9 cellular contexts compared by ENCODE assay signal in the genomic region with DNA sequence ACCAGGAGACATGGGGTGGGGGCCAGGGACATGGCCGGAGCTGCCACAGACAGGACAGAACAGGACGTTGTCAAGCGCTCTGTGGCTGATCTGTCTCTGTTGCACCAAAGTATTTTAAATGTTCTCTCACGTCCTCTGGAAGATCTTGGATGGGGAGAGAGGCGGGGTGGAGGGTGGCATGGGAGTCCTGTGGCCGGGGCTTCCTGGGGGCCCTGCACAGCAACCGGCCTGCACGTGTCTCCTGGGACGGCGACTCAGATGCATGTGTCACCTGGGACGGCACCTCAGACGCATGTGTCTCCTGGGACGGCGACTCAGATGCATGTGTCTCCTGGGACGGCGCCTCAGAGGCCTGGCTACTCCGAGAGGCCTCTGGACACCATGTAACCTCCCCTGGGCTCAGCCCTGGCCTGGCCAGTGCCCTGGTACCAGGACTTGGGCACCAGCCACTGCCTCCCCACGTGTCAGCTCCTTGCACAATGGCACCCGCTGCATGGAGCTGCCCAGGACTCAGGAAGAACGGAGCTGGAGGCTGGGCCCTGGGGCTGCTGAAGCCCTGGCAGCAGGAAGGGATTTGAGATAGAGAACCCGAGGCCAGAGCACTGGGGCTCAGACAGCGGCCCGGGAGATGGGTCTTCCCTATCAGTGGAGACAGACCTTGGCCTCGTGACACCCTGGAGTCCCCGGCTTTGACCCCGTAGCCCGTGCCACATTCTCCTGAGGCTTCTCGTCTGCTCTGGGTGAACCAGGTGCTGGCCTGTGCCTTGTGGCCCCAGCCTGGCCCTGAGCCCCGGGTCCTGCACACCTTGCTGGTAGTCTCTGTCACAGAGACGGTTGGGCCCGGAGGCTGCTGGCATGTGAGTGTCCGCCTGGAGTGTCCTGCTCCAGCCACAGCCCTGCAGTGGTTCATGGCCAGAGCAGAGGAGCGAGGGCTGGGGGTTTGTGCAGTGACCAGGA. TPM values are rescaled to one million over a fixed set of nuclear protein-coding genes. Genes with fewer than 3 reads are reported as not detected.
A peak's percentile ranks its signal among the peaks of the same experiment; 100 is the strongest.
DNase-seq lines count a peak whose midpoint lies in the region; ATAC-seq, FAIRE-seq and TF ChIP-seq lines count a peak whose summit lies in the region.
"Had no signal": no experiment of that assay in that cellular context is flagged by ENCODE, and none has a peak within 500 bp of the region (broad histone marks: within the 10 kb centered on the region; RNA-seq: fewer than 3 reads in every experiment).

No MANE protein-coding gene starts in this region.

- H3K9ac ChIP-seq in MM.1S (ENCODE audit: low read length): no peak overlapping the region
- no peak overlapping the region for H3K9ac ChIP-seq in endodermal cell (ENCODE audit: extremely low read depth, low read length, poor library complexity, severe bottlenecking)
- H3K9ac ChIP-seq in neuronal stem cell (ENCODE audit: low read depth, low read length, poor library complexity): no peak overlapping the region

- no peak overlapping the region for H3K27ac ChIP-seq in MM.1S (ENCODE audit: low read length)
- no peak overlapping the region for H3K27ac ChIP-seq in endodermal cell (ENCODE audit: low read depth, low read length)
- no peak overlapping the region for H3K27ac ChIP-seq in neuronal stem cell (replicated peaks; ENCODE audit: low read length)
- no peak overlapping the region for H3K27ac ChIP-seq in OCI-LY7 (ENCODE audit: low read depth, low read length, poor library complexity, severe bottlenecking)

- H3K36me3 Mint-ChIP-seq in endodermal cell (ENCODE audit: low read depth): no peaks in the 10 kb centered on the region

- intact Hi-C loops in OCI-LY7 (cut with micrococcal nuclease; ENCODE audit: unreplicated experiment): loop anchor here (1.0 to 5.0 kb wide), 3 partner anchors 39 to 263 kb away; partner anchors contain the start of gene PCBP3

- no peaks in the 10 kb centered on the region for H3K4me1 ChIP-seq in MM.1S (ENCODE audit: low read length)
- H3K4me1 ChIP-seq in endodermal cell (ENCODE audit: control insufficient read depth, insufficient read depth, low read length): no peaks in the 10 kb centered on the region
- H3K4me1 ChIP-seq in neuronal stem cell (ENCODE audit: control insufficient read depth in 2 of 2, insufficient read depth in 1 of 2, low read depth in 1 of 2, low read length in 2 of 2): peaks cover 2 to 10% of the 10 kb centered on the region in 2 donors
- peaks cover 11% of the 10 kb centered on the region for H3K4me1 ChIP-seq in OCI-LY7 (ENCODE audit: insufficient read depth, low read length, poor library complexity, severe bottlenecking)

- no TSS peak for BruUV-seq in OCI-LY7 (replicated peaks; lab: Mats Ljungman, UMichigan)

- TF ChIP-seq CTCF in MM.1S (IDR thresholded peaks at IDR 0.05; ENCODE audit: low read length) (no peak), endodermal cell (conservative IDR thresholded peaks at IDR 0.05) (no peak), omental fat pad (IDR thresholded peaks at IDR 0.05) (no peak), OCI-LY7 (conservative IDR thresholded peaks at IDR 0.05; ENCODE audit: low read length) (no peak)

- H2AK5ac ChIP-seq in neuronal stem cell (ENCODE audit: low read depth, low read length): peak overlapping the region; percentile 38

- peaks cover 2% of the 10 kb centered on the region for H3K79me1 ChIP-seq in neuronal stem cell (ENCODE audit: low read depth, low read length)

- no peak overlapping the region for H2AFZ ChIP-seq in MM.1S (ENCODE audit: low read length)
- no peak overlapping the region for H2AFZ ChIP-seq in neuronal stem cell (ENCODE audit: low read length)
- no peak overlapping the region for H2AFZ ChIP-seq in OCI-LY7 (ENCODE audit: low read length)

- H3K4me3 ChIP-seq in MM.1S (ENCODE audit: low read length) (no peak overlapping the region), endodermal cell (ENCODE audit: low read length) (no peak overlapping the region), neuronal stem cell (ENCODE audit: low read length in 2 of 2) (no peak overlapping the region), OCI-LY7 (ENCODE audit: low read depth, low read length, poor library complexity, severe bottlenecking) (no peak overlapping the region)

- H3K36me3 ChIP-seq in MM.1S (replicated peaks; ENCODE audit: insufficient read depth, low read length) (no peaks in the 10 kb centered on the region), endodermal cell (ENCODE audit: control insufficient read depth, insufficient read depth, low read length) (no peaks in the 10 kb centered on the region), neuronal stem cell (replicated peaks in 1 of 2; ENCODE audit: control insufficient read depth in 2 of 2, insufficient read depth in 2 of 2, low read length in 2 of 2) (no peaks in the 10 kb centered on the region), OCI-LY7 (ENCODE audit: insufficient read depth, low read length) (no peaks in the 10 kb centered on the region)

- no peaks in the 10 kb centered on the region for H3K9me3 ChIP-seq in MM.1S (replicated peaks; ENCODE audit: insufficient read depth, low read length)
- H3K9me3 ChIP-seq in endodermal cell (ENCODE audit: control insufficient read depth, low read length): no peaks in the 10 kb centered on the region
- H3K9me3 ChIP-seq in neuronal stem cell (replicated peaks in 1 of 2; ENCODE audit: control insufficient read depth in 2 of 2, insufficient read depth in 1 of 2, low read depth in 1 of 2, low read length in 2 of 2): no peaks in the 10 kb centered on the region
- H3K9me3 ChIP-seq in OCI-LY7 (ENCODE audit: low read length): no peaks in the 10 kb centered on the region

- H3F3A ChIP-seq in MM.1S (ENCODE audit: insufficient read depth, low read length): peaks cover 6% of the 10 kb centered on the region; the same call in 1 of the 2 replicates

- POLR2A ChIA-PET in OCI-LY7 (lab: Charles Lee): no interaction called here

- no peaks in the 10 kb centered on the region for H3K9me3 Mint-ChIP-seq in endodermal cell

- 93 to 94% methylated on average over 32 to 33 of the region's 33 CpGs for WGBS in endodermal cell (ENCODE audit: insufficient coverage in 1 of 2, insufficient read length in 1 of 2), 2 experiments
- WGBS in neuronal stem cell (ENCODE audit: extremely low coverage in 2 of 2, insufficient read length in 2 of 2, insufficient replicate concordance in 1 of 2), 2 donors: no CpG with 5 or more reads among the region's 33 CpGs

- H4K8ac ChIP-seq in neuronal stem cell (ENCODE audit: low read depth, low read length): no peak overlapping the region

- H3K27me3 ChIP-seq in MM.1S (replicated peaks; ENCODE audit: insufficient read depth, low read length): peaks cover 57% of the 10 kb centered on the region
- no peaks in the 10 kb centered on the region for H3K27me3 ChIP-seq in endodermal cell (ENCODE audit: control insufficient read depth, insufficient read depth, low read length, poor library complexity, severe bottlenecking)
- peaks cover 0 to 30% (median 0%) of the 10 kb centered on the region in 3 experiments for H3K27me3 ChIP-seq in neuronal stem cell (ENCODE audit: control insufficient read depth in 3 of 3, insufficient read depth in 3 of 3, low read depth in 1 of 3, low read length in 3 of 3)

- no peaks in the 10 kb centered on the region for H3K79me2 ChIP-seq in MM.1S (ENCODE audit: low read length)
- H3K79me2 ChIP-seq in OCI-LY7 (ENCODE audit: insufficient read depth, low read depth, low read length): no peaks in the 10 kb centered on the region

- FAIRE-seq in GM12892 (lab: Jason Lieb, UNC): no peak
- FAIRE-seq: keratinocyte had no signal

- no peak for TF ChIP-seq POLR2A in GM12892 (IDR thresholded peaks at IDR 0.05; ENCODE audit: low read depth, low read length)

- no peaks in the 10 kb centered on the region for H3K4me1 Mint-ChIP-seq in endodermal cell

- H2BK120ac ChIP-seq in neuronal stem cell (ENCODE audit: low read depth, low read length): no peak overlapping the region

- DNase-seq in GM12892 (ENCODE audit: insufficient read length) (peak; percentile 17), MM.1S (no peak), endodermal cell (peak; percentile 49), neuronal stem cell (ENCODE audit: low spot score) (no peak), omental fat pad (ENCODE audit: low spot score) (no peak), OCI-LY7 (ENCODE audit: low spot score) (no peak), iPS-NIHi11 (ENCODE audit: low spot score) (no peak)
- DNase-seq in stimulated activated naive CD4-positive, alpha-beta T cell (lab: John Stamatoyannopoulos, UW): no peak

- H3K27me3 Mint-ChIP-seq in endodermal cell (ENCODE audit: insufficient read depth): peaks cover 11% of the 10 kb centered on the region

- no peak overlapping the region for H3K27ac Mint-ChIP-seq in endodermal cell

- no peaks in the 10 kb centered on the region for H3K9me2 ChIP-seq in MM.1S (replicated peaks; ENCODE audit: insufficient read depth, low read length)
- H3K9me2 ChIP-seq in OCI-LY7 (ENCODE audit: insufficient read depth, low read length): no peaks in the 10 kb centered on the region

- H3K14ac ChIP-seq in neuronal stem cell (ENCODE audit: low read length): no peak overlapping the region

- CTCF ChIA-PET in OCI-LY7 (lab: Charles Lee; ENCODE audit: unreplicated experiment): interaction anchor here (1.3 kb wide), 1 partner anchor 39 kb away, joined by 4 read pairs; no protein-coding TSS in a partner anchor

- H4K91ac ChIP-seq in neuronal stem cell (ENCODE audit: low read depth, low read length, poor library complexity): no peak overlapping the region

- H4K20me1 ChIP-seq in MM.1S (ENCODE audit: insufficient read depth, low read length): no peaks in the 10 kb centered on the region
- H4K20me1 ChIP-seq in OCI-LY7 (ENCODE audit: insufficient read depth, low read length): no peaks in the 10 kb centered on the region

- peak overlapping the region; percentile 100; the same call in 1 of the 2 replicates for H3K4me2 ChIP-seq in MM.1S (ENCODE audit: low read depth, low read length)
- H3K4me2 ChIP-seq in neuronal stem cell (ENCODE audit: insufficient read depth, low read length, poor library complexity, severe bottlenecking): no peak overlapping the region
- no peak overlapping the region for H3K4me2 ChIP-seq in OCI-LY7 (ENCODE audit: low read length)

- no peak overlapping the region for H3K18ac ChIP-seq in neuronal stem cell (ENCODE audit: low read length)

- H3K23ac ChIP-seq in neuronal stem cell (ENCODE audit: low read depth, low read length, poor library complexity): no peak overlapping the region

- H2BK12ac ChIP-seq in neuronal stem cell (ENCODE audit: low read length): no peak overlapping the region

- peak overlapping the region; percentile 3 for H2BK5ac ChIP-seq in neuronal stem cell (ENCODE audit: low read length)

- no peak overlapping the region for H2BK15ac ChIP-seq in neuronal stem cell (ENCODE audit: low read length)

- no peak for ATAC-seq in omental fat pad (ENCODE audit: low FRiP score)

- H3K4me3 Mint-ChIP-seq in endodermal cell: no peak overlapping the region

- peak overlapping the region; percentile 85 for H3K4ac ChIP-seq in neuronal stem cell (ENCODE audit: low read length)

RNA-seq across cellular contexts. Expression of gene SLC19A1, which starts 14.7 kb away (rescaled TPM):
- polyA plus RNA-seq in GM12892 (2012; ENCODE audit: missing spikeins): 5.6 TPM
- total RNA-seq in endodermal cell (10 to 100 TPM; 28.8 to 29.4 TPM), omental fat pad (10 to 100 TPM in 3 of 4 donors, 1 to 10 TPM in 1; 5.8 to 18.6 (median 14.6) TPM), OCI-LY7 (2022) (41.1 and 41.2 TPM in 2 replicates)
- polyA plus RNA-seq in endodermal cell (2013, experiment 1 of 2): 19.9 TPM
- 16.4 TPM for polyA plus RNA-seq in endodermal cell (2013, experiment 2 of 2)
- polyA plus RNA-seq in neuronal stem cell (2013, experiment 1 of 2): 16.6 TPM
- 16.2 TPM for polyA plus RNA-seq in neuronal stem cell (2013, experiment 2 of 2)
- 13.2 and 17.9 TPM in 2 replicates for total RNA-seq in OCI-LY7 (2014; rRNA removed; shearing (Covaris generic))

Comparison
In these comparisons a context has a peak if more than half of its experiments do, and no peak if none do; other contexts are left out.
1. DNase-seq: peak in GM12892 (single experiment) and endodermal cell (single experiment); none in MM.1S (single experiment), neuronal stem cell (single experiment), stimulated activated naive CD4-positive, alpha-beta T cell (0 of 6), omental fat pad (single experiment), OCI-LY7 (single experiment) and iPS-NIHi11 (single experiment).